In the genomic region with DNA sequence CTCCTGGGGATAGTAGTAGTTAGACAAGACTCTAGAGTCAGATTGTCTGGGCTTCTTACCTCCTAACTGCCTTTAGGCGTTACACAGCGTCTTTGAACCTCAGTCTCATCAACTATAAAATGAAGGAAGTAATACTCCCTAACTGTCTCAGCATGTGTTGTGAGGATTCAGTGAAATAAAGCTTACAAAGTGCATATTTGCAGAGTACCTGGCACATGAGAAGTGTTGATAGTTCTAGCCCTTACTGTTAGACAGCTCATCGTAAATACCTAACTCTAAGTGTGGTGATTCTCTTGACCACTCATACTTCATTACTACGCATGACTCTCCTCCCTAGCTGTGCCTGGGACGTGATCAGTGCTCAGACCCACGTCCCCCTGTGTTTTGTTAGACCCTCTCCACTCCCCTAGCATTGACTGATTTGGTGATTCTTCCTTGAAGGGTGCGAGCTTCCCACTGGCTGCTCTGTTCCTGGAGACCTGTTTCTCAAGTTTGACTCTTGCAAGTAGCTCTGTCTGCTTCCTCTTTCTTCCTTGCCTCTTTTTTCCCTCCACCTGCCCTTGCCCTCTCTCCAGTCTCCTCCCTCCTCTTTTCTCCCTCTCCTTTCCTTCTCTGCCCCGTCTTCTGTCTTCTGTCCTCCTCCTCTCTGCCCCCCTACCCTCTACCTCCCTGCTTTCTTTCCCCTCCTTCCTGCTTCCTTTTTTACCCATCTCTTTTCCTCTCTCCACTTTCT, we compare ENCODE assay signal across 1 cellular context.
TF ChIP-seq lines count a peak whose summit lies in the region.

No MANE protein-coding gene starts in this region.

TF ChIP-seq in WTC11, 78 proteins besides CTCF, POLR2A, EP300 and RAD21 (continued from another document):
- TF ChIP-seq, protein P1, sequence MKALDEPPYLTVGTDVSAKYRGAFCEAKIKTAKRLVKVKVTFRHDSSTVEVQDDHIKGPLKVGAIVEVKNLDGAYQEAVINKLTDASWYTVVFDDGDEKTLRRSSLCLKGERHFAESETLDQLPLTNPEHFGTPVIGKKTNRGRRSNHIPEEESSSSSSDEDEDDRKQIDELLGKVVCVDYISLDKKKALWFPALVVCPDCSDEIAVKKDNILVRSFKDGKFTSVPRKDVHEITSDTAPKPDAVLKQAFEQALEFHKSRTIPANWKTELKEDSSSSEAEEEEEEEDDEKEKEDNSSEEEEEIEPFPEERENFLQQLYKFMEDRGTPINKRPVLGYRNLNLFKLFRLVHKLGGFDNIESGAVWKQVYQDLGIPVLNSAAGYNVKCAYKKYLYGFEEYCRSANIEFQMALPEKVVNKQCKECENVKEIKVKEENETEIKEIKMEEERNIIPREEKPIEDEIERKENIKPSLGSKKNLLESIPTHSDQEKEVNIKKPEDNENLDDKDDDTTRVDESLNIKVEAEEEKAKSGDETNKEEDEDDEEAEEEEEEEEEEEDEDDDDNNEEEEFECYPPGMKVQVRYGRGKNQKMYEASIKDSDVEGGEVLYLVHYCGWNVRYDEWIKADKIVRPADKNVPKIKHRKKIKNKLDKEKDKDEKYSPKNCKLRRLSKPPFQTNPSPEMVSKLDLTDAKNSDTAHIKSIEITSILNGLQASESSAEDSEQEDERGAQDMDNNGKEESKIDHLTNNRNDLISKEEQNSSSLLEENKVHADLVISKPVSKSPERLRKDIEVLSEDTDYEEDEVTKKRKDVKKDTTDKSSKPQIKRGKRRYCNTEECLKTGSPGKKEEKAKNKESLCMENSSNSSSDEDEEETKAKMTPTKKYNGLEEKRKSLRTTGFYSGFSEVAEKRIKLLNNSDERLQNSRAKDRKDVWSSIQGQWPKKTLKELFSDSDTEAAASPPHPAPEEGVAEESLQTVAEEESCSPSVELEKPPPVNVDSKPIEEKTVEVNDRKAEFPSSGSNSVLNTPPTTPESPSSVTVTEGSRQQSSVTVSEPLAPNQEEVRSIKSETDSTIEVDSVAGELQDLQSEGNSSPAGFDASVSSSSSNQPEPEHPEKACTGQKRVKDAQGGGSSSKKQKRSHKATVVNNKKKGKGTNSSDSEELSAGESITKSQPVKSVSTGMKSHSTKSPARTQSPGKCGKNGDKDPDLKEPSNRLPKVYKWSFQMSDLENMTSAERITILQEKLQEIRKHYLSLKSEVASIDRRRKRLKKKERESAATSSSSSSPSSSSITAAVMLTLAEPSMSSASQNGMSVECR (CRISPR knock-in tag; IDR thresholded peaks at IDR 0.05; ENCODE audit: borderline replicate concordance) = no peak
- no peak for TF ChIP-seq ETV6 (CRISPR knock-in tag; IDR thresholded peaks at IDR 0.05)
- no peak for TF ChIP-seq IRF2 (CRISPR knock-in tag; IDR thresholded peaks at IDR 0.05; ENCODE audit: borderline replicate concordance, low read depth)
- TF ChIP-seq NR3C1 (CRISPR knock-in tag; conservative IDR thresholded peaks at IDR 0.05; ENCODE audit: low read depth) = no peak
- no peak for TF ChIP-seq ZNF121 (CRISPR knock-in tag; IDR thresholded peaks at IDR 0.05)
- TF ChIP-seq, protein P2, sequence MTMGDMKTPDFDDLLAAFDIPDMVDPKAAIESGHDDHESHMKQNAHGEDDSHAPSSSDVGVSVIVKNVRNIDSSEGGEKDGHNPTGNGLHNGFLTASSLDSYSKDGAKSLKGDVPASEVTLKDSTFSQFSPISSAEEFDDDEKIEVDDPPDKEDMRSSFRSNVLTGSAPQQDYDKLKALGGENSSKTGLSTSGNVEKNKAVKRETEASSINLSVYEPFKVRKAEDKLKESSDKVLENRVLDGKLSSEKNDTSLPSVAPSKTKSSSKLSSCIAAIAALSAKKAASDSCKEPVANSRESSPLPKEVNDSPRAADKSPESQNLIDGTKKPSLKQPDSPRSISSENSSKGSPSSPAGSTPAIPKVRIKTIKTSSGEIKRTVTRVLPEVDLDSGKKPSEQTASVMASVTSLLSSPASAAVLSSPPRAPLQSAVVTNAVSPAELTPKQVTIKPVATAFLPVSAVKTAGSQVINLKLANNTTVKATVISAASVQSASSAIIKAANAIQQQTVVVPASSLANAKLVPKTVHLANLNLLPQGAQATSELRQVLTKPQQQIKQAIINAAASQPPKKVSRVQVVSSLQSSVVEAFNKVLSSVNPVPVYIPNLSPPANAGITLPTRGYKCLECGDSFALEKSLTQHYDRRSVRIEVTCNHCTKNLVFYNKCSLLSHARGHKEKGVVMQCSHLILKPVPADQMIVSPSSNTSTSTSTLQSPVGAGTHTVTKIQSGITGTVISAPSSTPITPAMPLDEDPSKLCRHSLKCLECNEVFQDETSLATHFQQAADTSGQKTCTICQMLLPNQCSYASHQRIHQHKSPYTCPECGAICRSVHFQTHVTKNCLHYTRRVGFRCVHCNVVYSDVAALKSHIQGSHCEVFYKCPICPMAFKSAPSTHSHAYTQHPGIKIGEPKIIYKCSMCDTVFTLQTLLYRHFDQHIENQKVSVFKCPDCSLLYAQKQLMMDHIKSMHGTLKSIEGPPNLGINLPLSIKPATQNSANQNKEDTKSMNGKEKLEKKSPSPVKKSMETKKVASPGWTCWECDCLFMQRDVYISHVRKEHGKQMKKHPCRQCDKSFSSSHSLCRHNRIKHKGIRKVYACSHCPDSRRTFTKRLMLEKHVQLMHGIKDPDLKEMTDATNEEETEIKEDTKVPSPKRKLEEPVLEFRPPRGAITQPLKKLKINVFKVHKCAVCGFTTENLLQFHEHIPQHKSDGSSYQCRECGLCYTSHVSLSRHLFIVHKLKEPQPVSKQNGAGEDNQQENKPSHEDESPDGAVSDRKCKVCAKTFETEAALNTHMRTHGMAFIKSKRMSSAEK (CRISPR knock-in tag; IDR thresholded peaks at IDR 0.05; ENCODE audit: borderline replicate concordance) = no peak
- TF ChIP-seq, protein P3, sequence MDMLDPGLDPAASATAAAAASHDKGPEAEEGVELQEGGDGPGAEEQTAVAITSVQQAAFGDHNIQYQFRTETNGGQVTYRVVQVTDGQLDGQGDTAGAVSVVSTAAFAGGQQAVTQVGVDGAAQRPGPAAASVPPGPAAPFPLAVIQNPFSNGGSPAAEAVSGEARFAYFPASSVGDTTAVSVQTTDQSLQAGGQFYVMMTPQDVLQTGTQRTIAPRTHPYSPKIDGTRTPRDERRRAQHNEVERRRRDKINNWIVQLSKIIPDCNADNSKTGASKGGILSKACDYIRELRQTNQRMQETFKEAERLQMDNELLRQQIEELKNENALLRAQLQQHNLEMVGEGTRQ (CRISPR knock-in tag; IDR thresholded peaks at IDR 0.05) = no peak
- TF ChIP-seq CREB1 (CRISPR knock-in tag; IDR thresholded peaks at IDR 0.05) = no peak
- no peak for TF ChIP-seq TP53 (CRISPR knock-in tag; IDR thresholded peaks at IDR 0.05)
- TF ChIP-seq, protein P4, sequence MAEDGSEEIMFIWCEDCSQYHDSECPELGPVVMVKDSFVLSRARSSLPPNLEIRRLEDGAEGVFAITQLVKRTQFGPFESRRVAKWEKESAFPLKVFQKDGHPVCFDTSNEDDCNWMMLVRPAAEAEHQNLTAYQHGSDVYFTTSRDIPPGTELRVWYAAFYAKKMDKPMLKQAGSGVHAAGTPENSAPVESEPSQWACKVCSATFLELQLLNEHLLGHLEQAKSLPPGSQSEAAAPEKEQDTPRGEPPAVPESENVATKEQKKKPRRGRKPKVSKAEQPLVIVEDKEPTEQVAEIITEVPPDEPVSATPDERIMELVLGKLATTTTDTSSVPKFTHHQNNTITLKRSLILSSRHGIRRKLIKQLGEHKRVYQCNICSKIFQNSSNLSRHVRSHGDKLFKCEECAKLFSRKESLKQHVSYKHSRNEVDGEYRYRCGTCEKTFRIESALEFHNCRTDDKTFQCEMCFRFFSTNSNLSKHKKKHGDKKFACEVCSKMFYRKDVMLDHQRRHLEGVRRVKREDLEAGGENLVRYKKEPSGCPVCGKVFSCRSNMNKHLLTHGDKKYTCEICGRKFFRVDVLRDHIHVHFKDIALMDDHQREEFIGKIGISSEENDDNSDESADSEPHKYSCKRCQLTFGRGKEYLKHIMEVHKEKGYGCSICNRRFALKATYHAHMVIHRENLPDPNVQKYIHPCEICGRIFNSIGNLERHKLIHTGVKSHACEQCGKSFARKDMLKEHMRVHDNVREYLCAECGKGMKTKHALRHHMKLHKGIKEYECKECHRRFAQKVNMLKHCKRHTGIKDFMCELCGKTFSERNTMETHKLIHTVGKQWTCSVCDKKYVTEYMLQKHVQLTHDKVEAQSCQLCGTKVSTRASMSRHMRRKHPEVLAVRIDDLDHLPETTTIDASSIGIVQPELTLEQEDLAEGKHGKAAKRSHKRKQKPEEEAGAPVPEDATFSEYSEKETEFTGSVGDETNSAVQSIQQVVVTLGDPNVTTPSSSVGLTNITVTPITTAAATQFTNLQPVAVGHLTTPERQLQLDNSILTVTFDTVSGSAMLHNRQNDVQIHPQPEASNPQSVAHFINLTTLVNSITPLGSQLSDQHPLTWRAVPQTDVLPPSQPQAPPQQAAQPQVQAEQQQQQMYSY (CRISPR knock-in tag; IDR thresholded peaks at IDR 0.05) = no peak
- TF ChIP-seq RELA (CRISPR knock-in tag; IDR thresholded peaks at IDR 0.05; ENCODE audit: borderline replicate concordance) = no peak
- TF ChIP-seq ZNF232 (CRISPR knock-in tag; IDR thresholded peaks at IDR 0.05) = no peak
- no peak for TF ChIP-seq ELF4 (CRISPR knock-in tag; IDR thresholded peaks at IDR 0.05; ENCODE audit: low read depth)
- TF ChIP-seq FOXK1 (CRISPR knock-in tag; IDR thresholded peaks at IDR 0.05) = no peak
- TF ChIP-seq, protein P5, sequence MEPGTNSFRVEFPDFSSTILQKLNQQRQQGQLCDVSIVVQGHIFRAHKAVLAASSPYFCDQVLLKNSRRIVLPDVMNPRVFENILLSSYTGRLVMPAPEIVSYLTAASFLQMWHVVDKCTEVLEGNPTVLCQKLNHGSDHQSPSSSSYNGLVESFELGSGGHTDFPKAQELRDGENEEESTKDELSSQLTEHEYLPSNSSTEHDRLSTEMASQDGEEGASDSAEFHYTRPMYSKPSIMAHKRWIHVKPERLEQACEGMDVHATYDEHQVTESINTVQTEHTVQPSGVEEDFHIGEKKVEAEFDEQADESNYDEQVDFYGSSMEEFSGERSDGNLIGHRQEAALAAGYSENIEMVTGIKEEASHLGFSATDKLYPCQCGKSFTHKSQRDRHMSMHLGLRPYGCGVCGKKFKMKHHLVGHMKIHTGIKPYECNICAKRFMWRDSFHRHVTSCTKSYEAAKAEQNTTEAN (CRISPR knock-in tag; IDR thresholded peaks at IDR 0.05) = no peak
- no peak for TF ChIP-seq ZNF138 (CRISPR knock-in tag; conservative IDR thresholded peaks at IDR 0.05)
- no peak for TF ChIP-seq NFE2L1 (CRISPR knock-in tag; IDR thresholded peaks at IDR 0.05)
